17 cellular contexts compared by ENCODE assay signal in the genomic region with DNA sequence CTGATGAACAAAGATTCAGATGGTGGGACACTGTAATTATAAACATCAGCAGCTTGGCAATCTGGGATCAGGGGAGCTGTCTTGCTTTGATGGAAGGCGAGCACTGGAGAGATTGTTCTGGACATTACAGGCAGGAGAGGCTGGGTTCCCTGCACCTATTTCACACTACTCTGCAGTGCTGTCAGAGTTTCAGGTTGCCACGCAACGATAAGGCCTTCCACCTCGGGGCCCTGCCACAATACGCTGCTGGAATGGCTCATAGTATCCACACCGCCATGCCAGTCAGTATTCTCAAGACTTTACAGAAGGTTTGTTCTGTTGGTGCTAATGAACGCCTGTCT.
"Had no signal": no experiment of that assay in that cellular context is flagged by ENCODE, and none has a peak within 500 bp of the region (broad histone marks: within the 10 kb centered on the region; RNA-seq: fewer than 3 reads in every experiment).

No MANE protein-coding gene starts in this region.

- H3K9me3 Mint-ChIP-seq: activated T-cell treated with anti-CD3 and anti-CD28 coated beads, Interleukin-2, amount 50 U/mL, for 72 hours; central memory CD8-positive, alpha-beta T cell; immature natural killer cell; natural killer cell; T-helper 1 cell treated with Interleukin-12 subunit alpha and Interleukin-12 subunit beta and Interleukin-4 antibody, amounts not matched to agents 30 μg/mL and 1 μg/mL, for 36 hours had no signal

- H3K36me3 Mint-ChIP-seq: immature natural killer cell, natural killer cell had no signal

- H3K27me3 ChIP-seq: brain microvascular endothelial cell, testis, upper lobe of left lung had no signal

- DNase-seq: activated CD4-positive, alpha-beta T cell treated with anti-CD3 and anti-CD28 coated beads, Interleukin-2, amount 50 U/mL, for 4 hours; activated T-cell treated with anti-CD3 and anti-CD28 coated beads, Interleukin-2, amount 50 U/mL, for 72 hours; anterior cingulate cortex; brain microvascular endothelial cell; cortex of kidney; heart right ventricle; immature natural killer cell; mesendoderm; natural killer cell; retina; SIG-M5; testis had no signal

- ATAC-seq: activated T-cell treated with anti-CD3 and anti-CD28 coated beads, Interleukin-2, amount 50 U/mL, for 72 hours; esophagus mucosa; gastroesophageal sphincter; heart right ventricle; natural killer cell had no signal

- H3K4me1 Mint-ChIP-seq: central memory CD8-positive, alpha-beta T cell had no signal

- H3K9me3 ChIP-seq: gastroesophageal sphincter, heart right ventricle, testis, upper lobe of left lung had no signal

- H3K27ac ChIP-seq: brain microvascular endothelial cell, gastroesophageal sphincter, heart right ventricle, testis, upper lobe of left lung had no signal

- H3K36me3 ChIP-seq: brain microvascular endothelial cell, gastroesophageal sphincter, heart right ventricle, upper lobe of left lung had no signal

- H3K27ac Mint-ChIP-seq: activated T-cell treated with anti-CD3 and anti-CD28 coated beads, Interleukin-2, amount 50 U/mL, for 72 hours; immature natural killer cell; natural killer cell; T-helper 1 cell treated with Interleukin-12 subunit alpha and Interleukin-12 subunit beta and Interleukin-4 antibody, amounts not matched to agents 30 μg/mL and 1 μg/mL, for 36 hours had no signal

- H3K4me3 Mint-ChIP-seq: activated T-cell treated with anti-CD3 and anti-CD28 coated beads, Interleukin-2, amount 50 U/mL, for 72 hours; central memory CD8-positive, alpha-beta T cell; immature natural killer cell; natural killer cell; T-helper 1 cell treated with Interleukin-12 subunit alpha and Interleukin-12 subunit beta and Interleukin-4 antibody, amounts not matched to agents 30 μg/mL and 1 μg/mL, for 36 hours had no signal

- H3K4me1 ChIP-seq: gastroesophageal sphincter, testis, upper lobe of left lung had no signal

- H3K4me3 ChIP-seq: gastroesophageal sphincter, heart right ventricle, testis, upper lobe of left lung had no signal
